ENCODE assay signal across 8 cellular contexts in the genomic region with DNA sequence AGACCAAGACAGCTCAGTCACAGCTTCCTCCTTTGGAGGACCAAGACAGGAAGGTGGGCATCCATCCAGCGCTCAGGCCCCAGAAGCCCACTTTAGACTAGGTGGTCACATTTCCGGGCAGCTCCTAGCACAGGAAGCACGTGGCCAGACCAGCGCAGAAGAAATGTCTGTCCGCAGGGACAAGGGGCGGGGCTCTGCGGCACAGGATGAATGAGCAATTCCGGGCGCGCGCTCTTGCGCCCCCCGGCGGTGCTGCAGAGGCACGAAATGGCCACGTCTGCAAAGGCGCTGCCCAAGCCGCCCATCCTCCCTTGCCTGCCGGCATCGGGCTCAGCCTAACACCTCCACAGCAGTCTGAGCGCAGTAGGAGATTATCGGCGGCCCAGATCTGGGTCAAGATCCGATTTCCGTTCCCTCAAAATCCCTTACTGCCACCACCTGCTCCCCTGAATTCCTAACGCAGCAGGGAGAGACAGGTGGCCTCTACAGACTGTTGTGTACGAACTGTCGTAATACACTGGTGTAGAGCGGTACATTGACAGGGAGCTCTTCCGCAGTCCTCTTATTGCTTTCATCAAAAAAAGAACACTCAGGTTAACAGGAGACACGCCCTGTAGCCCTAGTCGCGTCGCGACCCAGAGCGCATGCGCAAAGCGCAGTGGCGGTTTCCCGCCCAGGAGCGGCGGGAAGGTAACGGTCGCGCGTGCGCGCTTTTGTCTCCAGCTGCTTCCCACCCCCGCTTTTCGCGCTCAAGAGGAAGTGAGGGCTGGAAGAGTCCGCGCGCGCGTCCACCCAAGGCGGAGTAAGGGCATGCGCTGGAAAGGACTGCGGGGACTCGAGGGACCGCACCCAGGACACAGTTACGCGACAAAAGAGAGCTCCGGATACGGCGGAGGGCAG. TPM values are rescaled to one million over a fixed set of nuclear protein-coding genes. Genes with fewer than 3 reads are reported as not detected.
DNase-seq lines count a peak whose midpoint lies in the region; ATAC-seq and TF ChIP-seq lines count a peak whose summit lies in the region.

No MANE protein-coding gene starts in this region.

- intact Hi-C loops in mucosa of descending colon (cut with DNase I, micrococcal nuclease): loop anchor here in 1 of 2 donors (10.0 kb wide), 1 partner anchor 54 kb away; the partner anchor contains the start of gene TUBA1A

- ATAC-seq in GM21528 (IDR thresholded peaks at IDR 0.05; ENCODE audit: low FRiP score, unreplicated experiment): peak; percentile 51
- ATAC-seq in mucosa of descending colon: peak; percentile 86

- H2AFZ ChIP-seq in OCI-LY3 (ENCODE audit: low read depth, low read length): no peak overlapping the region

- H3K4me2 ChIP-seq in OCI-LY3 (ENCODE audit: low read length): peak overlapping the region; percentile 96

- H3K4me1 ChIP-seq in OCI-LY3 (ENCODE audit: low read length) (peaks cover 22% of the 10 kb centered on the region), mucosa of descending colon (ENCODE audit: low read depth) (peaks cover 13% of the 10 kb centered on the region)

- peak; percentile 86 for TF ChIP-seq CTCF in OCI-LY3 (IDR thresholded peaks at IDR 0.05; ENCODE audit: low read depth, low read length)
- peak; percentile 90 for TF ChIP-seq CTCF in epithelial cell of esophagus (IDR thresholded peaks at IDR 0.05; ENCODE audit: insufficient read depth, low read depth, low read length, missing control alignments)
- peak; percentile 86 for TF ChIP-seq CTCF in mucosa of descending colon (IDR thresholded peaks at IDR 0.05)

- H3K9ac ChIP-seq in OCI-LY3 (ENCODE audit: low read length): peak overlapping the region; percentile 100

- H3K4me3 ChIP-seq in OCI-LY3 (ENCODE audit: low read length): peak overlapping the region; percentile 86
- H3K4me3 ChIP-seq in epithelial cell of esophagus (ENCODE audit: low read length): peak overlapping the region; percentile 97
- H3K4me3 ChIP-seq in mucosa of descending colon: peak overlapping the region; percentile 73

- peaks cover 35% of the 10 kb centered on the region for H3K36me3 ChIP-seq in OCI-LY3 (replicated peaks; ENCODE audit: low read depth, low read length)
- no peaks in the 10 kb centered on the region for H3K36me3 ChIP-seq in mucosa of descending colon (ENCODE audit: low read depth)

- DNase-seq in DMS114 treated with DMSO at 0.1 percent for 48 hours (lab: John Stamatoyannopoulos, UW; ENCODE audit: unreplicated experiment) (peak; percentile 78), HuH-7.5 (ENCODE audit: low spot score) (peak; percentile 82), activated T-cell treated with anti-CD3 and anti-CD28 coated beads for 24 hours (ENCODE audit: low read depth) (peak; percentile 89), epithelial cell of esophagus (ENCODE audit: low read depth) (peak; percentile 93), mucosa of descending colon (peak; percentile 95 to 98 (median 97))
- peak; percentile 85 to 86 for DNase-seq in stimulated activated CD8-positive, alpha-beta memory T cell treated with anti-CD3 and anti-CD28 coated beads, Interleukin-2, amount 100 ng/mL, for 48 hours (ENCODE audit: low read depth in 2 of 2)

- H3K27ac ChIP-seq in OCI-LY3 (ENCODE audit: low read length): peak overlapping the region; percentile 98

- peaks cover 53% of the 10 kb centered on the region for H3K79me2 ChIP-seq in OCI-LY3 (ENCODE audit: low read length)

- H3K9me3 ChIP-seq in OCI-LY3 (ENCODE audit: insufficient read depth, low read length): no peaks in the 10 kb centered on the region
- H3K9me3 ChIP-seq in mucosa of descending colon: no peaks in the 10 kb centered on the region

- peaks cover 24% of the 10 kb centered on the region for H4K20me1 ChIP-seq in OCI-LY3 (ENCODE audit: insufficient read depth, low read length)

- no peaks in the 10 kb centered on the region for H3K27me3 ChIP-seq in OCI-LY3 (ENCODE audit: low read depth, low read length)

RNA-seq across cellular contexts. Expression of gene TUBA1B, which starts 0.8 kb away (rescaled TPM):
- 100 to 1,000 TPM; 391 to 679 (median 491) TPM for total RNA-seq in mucosa of descending colon

RNA-seq across cellular contexts. Expression of gene LMBR1L, which starts 19.8 kb away (rescaled TPM):
- total RNA-seq in mucosa of descending colon: 10 to 100 TPM; 46.1 to 77.4 (median 68.1) TPM

RNA-seq across cellular contexts. Expression of gene DHH, which starts 35.8 kb away (rescaled TPM):
- under 1 TPM; 0.26 to 0.54 (median 0.46) TPM for total RNA-seq in mucosa of descending colon

RNA-seq across cellular contexts. Expression of gene TUBA1A, which starts 58.5 kb away (rescaled TPM):
- total RNA-seq in mucosa of descending colon: 100 to 1,000 TPM in 1 of 3 donors, 10 to 100 TPM in 2; 20.5 to 295 (median 64.4) TPM

Comparison
In these comparisons a context has a peak if more than half of its experiments do, and no peak if none do; other contexts are left out.
1. Peak in every context shown above with its lines: DNase-seq, ATAC-seq, H3K4me3 ChIP-seq and H3K27ac ChIP-seq.